Comparison of ENCODE assay signal across 29 cellular contexts in genomic region chr22:20440637-20441591, GRCh38. TPM values are rescaled to one million over a fixed set of nuclear protein-coding genes. Genes with fewer than 3 reads are reported as not detected.
A peak's percentile ranks its signal among the peaks of the same experiment; 100 is the strongest.
DNase-seq lines count a peak whose midpoint lies in the region; ATAC-seq, FAIRE-seq and TF ChIP-seq lines count a peak whose summit lies in the region.
"Had no signal": no experiment of that assay in that cellular context is flagged by ENCODE, and none has a peak within 500 bp of the region (broad histone marks: within the 10 kb centered on the region; RNA-seq: fewer than 3 reads in every experiment).

No MANE protein-coding gene starts in this region.

- DNase-seq in left cardiac atrium (peak; percentile 17), left ventricle myocardium superior (no peak), ecto neural progenitor cell (ENCODE audit: low spot score) (peak; percentile 35), osteoblast (ENCODE audit: insufficient read length, low spot score, missing footprints) (peak; percentile 87), aorta (peak; percentile 32 to 62), small intestine (no peak), NCI-H1048 (lab: John Stamatoyannopoulos, UW) (no peak), cerebellar cortex (ENCODE audit: low spot score) (no peak)
- DNase-seq: activated CD4-positive, alpha-beta T cell treated with anti-CD3 and anti-CD28 coated beads for 1 hour; activated gamma-delta T cell; brain microvascular endothelial cell; DMS79; effector memory CD4-positive, alpha-beta T cell; GF-D8; KG1; MG63; NCI-H1417; NCI-H2081 treated with DMSO at 0.1 percent for 48 hours; NCI-H748 treated with DMSO at 0.1 percent for 48 hours; RPMI8226; stimulated activated CD4-positive, alpha-beta T cell treated with anti-CD3 and anti-CD28 coated beads, Interleukin-1b, Interleukin-23, amount 100 ng/mL, for 48 hours; stomach; T-helper 2 cell; transverse colon had no signal

- no peak overlapping the region for H2AFZ ChIP-seq in osteoblast (ENCODE audit: low read length)

- H3K9me3 ChIP-seq in osteoblast (ENCODE audit: low read depth, low read length) (no peaks in the 10 kb centered on the region), aorta (ENCODE audit: control insufficient read depth, low read length) (no peaks in the 10 kb centered on the region), small intestine (ENCODE audit: control insufficient read depth, low read depth) (no peaks in the 10 kb centered on the region)
- H3K9me3 ChIP-seq: adrenal gland; BLaER1 treated with 17β-estradiol and CSF1 and Interleukin-3, amounts not matched to agents 10 nM and 100 nM; MG63; neutrophil; stomach; transverse colon had no signal

- peaks cover 26% of the 10 kb centered on the region for H3K36me3 ChIP-seq in osteoblast (ENCODE audit: insufficient read depth, low read length)
- no peaks in the 10 kb centered on the region for H3K36me3 ChIP-seq in aorta (ENCODE audit: control insufficient read depth in 1 of 2, insufficient read depth in 2 of 2, low read length in 1 of 2)
- H3K36me3 ChIP-seq in small intestine (ENCODE audit: control insufficient read depth in 2 of 2, insufficient read depth in 2 of 2, low read length in 2 of 2), result peaks cover 0 to 3% of the 10 kb centered on the region in 2 donors
- H3K36me3 ChIP-seq: MG63 had no signal

- H4K20me1 ChIP-seq in osteoblast (ENCODE audit: insufficient read depth, low read length), result peaks cover 8% of the 10 kb centered on the region

- H3K4me1 ChIP-seq in osteoblast (ENCODE audit: insufficient read depth, low read length) (peaks cover 13% of the 10 kb centered on the region), aorta (ENCODE audit: control insufficient read depth in 1 of 2, insufficient read depth in 2 of 2, low read length in 2 of 2) (no peaks in the 10 kb centered on the region), small intestine (ENCODE audit: control insufficient read depth in 2 of 2, insufficient read depth in 1 of 2, low read depth in 1 of 2, low read length in 1 of 2) (no peaks in the 10 kb centered on the region)

- no peak for TF ChIP-seq CTCF in osteoblast (IDR thresholded peaks at IDR 0.05; ENCODE audit: extremely low read depth, low read depth, low read length)

- H3K27me3 ChIP-seq in osteoblast (ENCODE audit: insufficient read depth, low read length), result no peaks in the 10 kb centered on the region
- H3K27me3 ChIP-seq in aorta (ENCODE audit: control insufficient read depth in 1 of 2, insufficient read depth in 2 of 2, low read length in 1 of 2), result no peaks in the 10 kb centered on the region
- peaks cover 8 to 13% of the 10 kb centered on the region in 2 donors for H3K27me3 ChIP-seq in small intestine (ENCODE audit: control insufficient read depth in 2 of 2, insufficient read depth in 2 of 2, low read length in 2 of 2)
- H3K27me3 ChIP-seq: brain microvascular endothelial cell, MG63 had no signal

- no peak for FAIRE-seq in small intestine (lab: Jason Lieb, UNC)
- FAIRE-seq: colon, GM18507 had no signal

- H3K4me2 ChIP-seq in osteoblast (ENCODE audit: insufficient read depth, low read length), result no peak overlapping the region

- H3K79me2 ChIP-seq in osteoblast (ENCODE audit: insufficient read depth, low read length), result peaks cover 8% of the 10 kb centered on the region

- 69 to 73% methylated on average over 12 to 13 of the region's 13 CpGs for WGBS in aorta, 2 donors
- WGBS in small intestine, 3 donors, result 77 to 83% (median 81%) methylated on average over 13 of the region's 13 CpGs

- intact Hi-C loops in left cardiac atrium (cut with DNase I), result no loop called here
- intact Hi-C loops in left ventricle myocardium superior (cut with micrococcal nuclease), result no loop called here
- intact Hi-C loops in aorta (cut with DNase I), result no loop called here

- H3K4me3 ChIP-seq in osteoblast (ENCODE audit: insufficient read depth, low read length) (no peak overlapping the region), aorta (ENCODE audit: low read length in 2 of 2) (no peak overlapping the region), small intestine (ENCODE audit: low read depth in 1 of 2, low read length in 2 of 2) (no peak overlapping the region)
- H3K4me3 ChIP-seq: adrenal gland; BLaER1 treated with 17β-estradiol and CSF1 and Interleukin-3, amounts not matched to agents 10 nM and 100 nM; MG63; stomach; transverse colon had no signal

- ATAC-seq in left cardiac atrium (no peak), left ventricle myocardium superior (no peak), aorta (ENCODE audit: low FRiP score) (no peak)

- H3K27ac ChIP-seq in osteoblast (ENCODE audit: low read depth, low read length) (no peak overlapping the region), aorta (ENCODE audit: low read depth in 1 of 2, low read length in 2 of 2) (no peak overlapping the region), small intestine (ENCODE audit: low read depth in 1 of 2, low read length in 1 of 2) (no peak overlapping the region)
- H3K27ac ChIP-seq: BLaER1 treated with 17β-estradiol and CSF1 and Interleukin-3, amounts not matched to agents 10 nM and 100 nM; brain microvascular endothelial cell; neutrophil had no signal

RNA-seq across cellular contexts. Expression of gene SCARF2, which starts 3.3 kb away (rescaled TPM):
- total RNA-seq in left cardiac atrium (1 to 10 TPM; 3.2 to 8.3 TPM), left ventricle myocardium superior (2.7 TPM), osteoblast (18.3 and 23.9 TPM in 2 replicates), aorta (10 to 100 TPM; 34.3 to 35.4 TPM)
- polyA plus RNA-seq in aorta (10 to 100 TPM in 1 of 2 donors, 1 to 10 TPM in 1; 8.5 to 21.4 TPM), small intestine (1 to 10 TPM in 1 of 3 donors, under 1 TPM in 2; 0.22 to 2.4 (median 0.54) TPM)

RNA-seq across cellular contexts. Expression of gene ZNF74, which starts 47.0 kb away (rescaled TPM):
- 1 to 10 TPM; 3.9 to 6.5 TPM for total RNA-seq in left cardiac atrium
- total RNA-seq in left ventricle myocardium superior, result 4.9 TPM
- 12.4 and 13.8 TPM in 2 replicates for total RNA-seq in osteoblast
- 10 to 100 TPM in 1 of 2 donors, 1 to 10 TPM in 1; 3.8 to 10.3 TPM for total RNA-seq in aorta
- 1 to 10 TPM; 2.9 to 4.6 TPM for polyA plus RNA-seq in aorta
- 1 to 10 TPM; 2.5 to 5.4 (median 3.0) TPM for polyA plus RNA-seq in small intestine

RNA-seq across cellular contexts. Expression of gene KLHL22, which starts 54.7 kb away (rescaled TPM):
- total RNA-seq in left cardiac atrium (10 to 100 TPM; 18.7 to 19.6 TPM), left ventricle myocardium superior (14.2 TPM), osteoblast (36.9 and 46.6 TPM in 2 replicates), aorta (10 to 100 TPM; 19.1 to 29.9 TPM)
- polyA plus RNA-seq in aorta (10 to 100 TPM in 1 of 2 donors, 1 to 10 TPM in 1; 5.3 to 21.7 TPM), small intestine (10 to 100 TPM in 1 of 3 donors, 1 to 10 TPM in 2; 5.9 to 10.3 (median 6.9) TPM)

Comparison
In these comparisons a context has a peak if more than half of its experiments do, and no peak if none do; other contexts are left out.
1. DNase-seq: peak in left cardiac atrium (single experiment), ecto neural progenitor cell (single experiment), osteoblast (single experiment) and aorta (2 of 2); none in left ventricle myocardium superior (single experiment), small intestine (single experiment), NCI-H1048 (single experiment) and cerebellar cortex (single experiment).